In the genomic region with DNA sequence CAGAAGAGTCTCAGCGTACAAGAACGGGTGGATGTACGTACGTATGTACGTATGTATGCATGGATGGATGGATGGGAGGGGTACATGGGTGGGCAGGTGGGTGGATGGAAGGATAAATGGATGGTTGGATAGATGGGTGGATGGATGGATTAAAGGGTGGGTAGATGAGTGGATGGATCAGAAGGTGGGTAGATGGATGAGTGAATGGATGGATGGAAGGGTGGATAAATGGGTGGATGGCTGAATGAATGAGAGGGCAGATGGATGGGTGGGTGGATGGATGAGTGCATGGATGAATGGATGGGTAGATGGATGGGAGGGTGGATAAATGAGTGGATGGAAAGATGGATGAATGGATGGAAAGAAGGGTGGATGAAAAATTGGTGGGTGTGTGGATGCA, we compare ENCODE assay signal across 6 cellular contexts.
"Had no signal": no experiment of that assay in that cellular context is flagged by ENCODE, and none has a peak within 500 bp of the region (broad histone marks: within the 10 kb centered on the region; RNA-seq: fewer than 3 reads in every experiment).

No MANE protein-coding gene starts in this region.

- H3K4me2 ChIP-seq: KMS-11 had no signal

- H3K9ac ChIP-seq: KMS-11 had no signal

- DNase-seq: IMR-90, KBM-7, KG1 had no signal

- FAIRE-seq: HTR-8/SVneo had no signal

- H3K27ac ChIP-seq: HL-60, KMS-11 had no signal
